8 cellular contexts compared by ENCODE assay signal in genomic region chr14:64937821-64938193, GRCh38. TPM values are rescaled to one million over a fixed set of nuclear protein-coding genes. Genes with fewer than 3 reads are reported as not detected.
DNase-seq lines count a peak whose midpoint lies in the region; ATAC-seq and TF ChIP-seq lines count a peak whose summit lies in the region.

No MANE protein-coding gene starts in this region.

- H3K4me1 ChIP-seq in HCT116 (ENCODE audit: control insufficient read depth in 1 of 2, insufficient read depth in 2 of 2, low read length in 2 of 2) = no peaks in the 10 kb centered on the region

- peaks cover 27% of the 10 kb centered on the region for H3K36me3 Mint-ChIP-seq in activated CD8-positive, alpha-beta memory T cell treated with anti-CD3 and anti-CD28 coated beads, Interleukin-2, amount 10 ng/mL, durations not matched to agents 7 days and 5 days
- peaks cover 25% of the 10 kb centered on the region for H3K36me3 Mint-ChIP-seq in mesothelial cell of epicardium

- RAD21 ChIA-PET in HCT116 (lab: Charles Lee; ENCODE audit: low non-redundant PET in 1 of 2, low total read pairs in 2 of 2, uncharacterized antibody in 2 of 2, unreplicated experiment in 2 of 2) = no interaction called here

- H2AFZ ChIP-seq in HCT116 (ENCODE audit: low read depth, low read length, poor library complexity, severe bottlenecking) = no peak overlapping the region

- H3K9me2 ChIP-seq in HCT116 (ENCODE audit: insufficient read depth) = no peaks in the 10 kb centered on the region

- DNase-seq in ACHN (peak; percentile 40), HCT116 (ENCODE audit: low read depth, low spot score) (no peak), amniotic epithelial cell (ENCODE audit: low read depth) (peak; percentile 19), left lobe of liver (ENCODE audit: low spot score) (no peak), HUDEP-2 (lab: John Stamatoyannopoulos, UW; ENCODE audit: unreplicated experiment in 76 of 76) (no peak), NCI-H1694 (lab: John Stamatoyannopoulos, UW) (no peak), mesothelial cell of epicardium (ENCODE audit: low spot score in 2 of 2, unreplicated experiment in 2 of 2) (no peak)
- no peak for DNase-seq in activated CD8-positive, alpha-beta memory T cell treated with anti-CD3 and anti-CD28 coated beads, Interleukin-2, amount 10 ng/mL, durations not matched to agents 7 days and 5 days

- intact Hi-C loops in HCT116 (cut with micrococcal nuclease) = no loop called here

- in situ Hi-C loops in ACHN (cut with HindIII; ENCODE audit: low pct_ligation_motif_present, low pct_unique_long_range_greater_than_20kb, low sequenced_read_pairs) = no loop called here

- no TSS peak for BruUV-seq in HCT116 (replicated peaks; lab: Mats Ljungman, UMichigan)

- no peaks in the 10 kb centered on the region for H3K9me3 ChIP-seq in HCT116 (ENCODE audit: control insufficient read depth in 1 of 2, insufficient read depth in 1 of 2, low read depth in 1 of 2, low read length in 2 of 2)

- POLR2A ChIA-PET in HCT116 (lab: Charles Lee) = no interaction called here

- no peaks in the 10 kb centered on the region; the same call in 1 of the 2 replicates for H3K79me2 ChIP-seq in HCT116 (ENCODE audit: insufficient read depth, low read length)

- no peaks in the 10 kb centered on the region for H3K9me3 Mint-ChIP-seq in activated CD8-positive, alpha-beta memory T cell treated with anti-CD3 and anti-CD28 coated beads, Interleukin-2, amount 10 ng/mL, durations not matched to agents 7 days and 5 days (ENCODE audit: low read depth)
- no peaks in the 10 kb centered on the region for H3K9me3 Mint-ChIP-seq in mesothelial cell of epicardium

- H3K27ac ChIP-seq in HCT116 (ENCODE audit: low read depth, low read length) = no peak overlapping the region

- peak; percentile 46; the same call in 1 of the 2 replicates for TF ChIP-seq RAD21 in HCT116 (IDR thresholded peaks at IDR 0.05; ENCODE audit: low read depth)

- no peaks in the 10 kb centered on the region for H3K27me3 Mint-ChIP-seq in activated CD8-positive, alpha-beta memory T cell treated with anti-CD3 and anti-CD28 coated beads, Interleukin-2, amount 10 ng/mL, durations not matched to agents 7 days and 5 days
- H3K27me3 Mint-ChIP-seq in mesothelial cell of epicardium (ENCODE audit: low read depth) = no peaks in the 10 kb centered on the region

- H3K4me1 Mint-ChIP-seq in activated CD8-positive, alpha-beta memory T cell treated with anti-CD3 and anti-CD28 coated beads, Interleukin-2, amount 10 ng/mL, durations not matched to agents 7 days and 5 days = peaks cover 22% of the 10 kb centered on the region
- H3K4me1 Mint-ChIP-seq in mesothelial cell of epicardium = peaks cover 32% of the 10 kb centered on the region

- no peak overlapping the region for H3K9ac ChIP-seq in HCT116 (ENCODE audit: low read length)

- ATAC-seq in HCT116 = peak; percentile 72
- peak; percentile 50 for ATAC-seq in left lobe of liver
- no peak for ATAC-seq in activated CD8-positive, alpha-beta memory T cell treated with anti-CD3 and anti-CD28 coated beads, Interleukin-2, amount 10 ng/mL, durations not matched to agents 7 days and 5 days

- peaks cover 9% of the 10 kb centered on the region in 2 experiments; a peak in 2 of 4 replicates for H3K36me3 ChIP-seq in HCT116 (ENCODE audit: control insufficient read depth in 1 of 2, insufficient read depth in 2 of 2, low read length in 2 of 2)

- no peaks in the 10 kb centered on the region for H3K27me3 ChIP-seq in HCT116 (ENCODE audit: insufficient read depth, low read length)

- no peak for TF ChIP-seq POLR2A in HCT116 (IDR thresholded peaks at IDR 0.05; ENCODE audit: borderline replicate concordance, extremely low read depth, insufficient read depth, insufficient read length)

- H3K4me3 ChIP-seq in HCT116 (replicated peaks in 1 of 2; ENCODE audit: low read depth in 1 of 2, low read length in 2 of 2) = no peak overlapping the region

- CTCF ChIA-PET in HCT116 (lab: Charles Lee) = no interaction called here
- CTCF ChIA-PET in activated CD8-positive, alpha-beta memory T cell treated with anti-CD3 and anti-CD28 coated beads, Interleukin-2, amount 10 ng/mL, durations not matched to agents 7 days and 5 days (lab: Charles Lee) = interaction anchor here (1.2 kb wide), 1 partner anchor 12 kb away, joined by 4 read pairs; no protein-coding TSS in a partner anchor

- no peak overlapping the region for H3K27ac Mint-ChIP-seq in activated CD8-positive, alpha-beta memory T cell treated with anti-CD3 and anti-CD28 coated beads, Interleukin-2, amount 10 ng/mL, durations not matched to agents 7 days and 5 days
- no peak overlapping the region for H3K27ac Mint-ChIP-seq in mesothelial cell of epicardium

- TF ChIP-seq CTCF in HCT116 (IDR thresholded peaks at IDR 0.05 in 2 of 3, conservative IDR thresholded peaks at IDR 0.05 in 1 of 3; ENCODE audit: borderline replicate concordance in 1 of 3, insufficient read depth in 1 of 3, low read depth in 2 of 3, low read length in 2 of 3) (peak; percentile 18 to 52 (median 30); a peak in 3 of 6 replicates), mesothelial cell of epicardium (IDR thresholded peaks at IDR 0.05; ENCODE audit: unreplicated experiment) (no peak)

- no peak overlapping the region for H3K4me3 Mint-ChIP-seq in activated CD8-positive, alpha-beta memory T cell treated with anti-CD3 and anti-CD28 coated beads, Interleukin-2, amount 10 ng/mL, durations not matched to agents 7 days and 5 days
- no peak overlapping the region for H3K4me3 Mint-ChIP-seq in mesothelial cell of epicardium

- no peaks in the 10 kb centered on the region for H4K20me1 ChIP-seq in HCT116 (ENCODE audit: insufficient read depth)

- H3K4me2 ChIP-seq in HCT116 (ENCODE audit: low read length) = no peak overlapping the region

TF ChIP-seq in HCT116, 20 proteins besides CTCF, POLR2A, EP300 and RAD21:
- TF ChIP-seq YY1 (IDR thresholded peaks at IDR 0.05; ENCODE audit: extremely low read depth, insufficient replicate concordance, low read depth, low read length) = no peak
- TF ChIP-seq MAX (IDR thresholded peaks at IDR 0.05) = no peak

RNA-seq across cellular contexts. Expression of gene GPX2, which starts 4.7 kb away (rescaled TPM):
- total RNA-seq in HCT116 (2021; ENCODE audit: unreplicated experiment) (0.61 TPM), left lobe of liver (292 TPM), mesothelial cell of epicardium (0.58 to 0.63 TPM (median 0.61 TPM) in 3 replicates)
- polyA plus RNA-seq in HCT116 (2012) = 0.10 and 0.22 TPM in 2 replicates
- total RNA-seq in activated CD8-positive, alpha-beta memory T cell treated with anti-CD3 and anti-CD28 coated beads, Interleukin-2, amount 10 ng/mL, durations not matched to agents 7 days and 5 days = not detected

RNA-seq across cellular contexts. Expression of gene CHURC1, which starts 23.6 kb away (rescaled TPM):
- total RNA-seq in HCT116 (2021; ENCODE audit: unreplicated experiment) (47.5 TPM), left lobe of liver (25.2 TPM), mesothelial cell of epicardium (43.5 to 45.8 TPM (median 45.1 TPM) in 3 replicates)
- polyA plus RNA-seq in HCT116 (2012) = 23.0 and 27.3 TPM in 2 replicates
- 10 to 100 TPM; 49.3 to 57.9 TPM for total RNA-seq in activated CD8-positive, alpha-beta memory T cell treated with anti-CD3 and anti-CD28 coated beads, Interleukin-2, amount 10 ng/mL, durations not matched to agents 7 days and 5 days

RNA-seq across cellular contexts. Expression of gene RAB15, which starts 34.3 kb away (rescaled TPM):
- total RNA-seq in HCT116 (2021; ENCODE audit: unreplicated experiment) = 3.3 TPM
- polyA plus RNA-seq in HCT116 (2012) = 5.5 and 5.7 TPM in 2 replicates
- total RNA-seq in left lobe of liver = 6.8 TPM
- 1 to 10 TPM; 2.1 to 2.3 TPM for total RNA-seq in activated CD8-positive, alpha-beta memory T cell treated with anti-CD3 and anti-CD28 coated beads, Interleukin-2, amount 10 ng/mL, durations not matched to agents 7 days and 5 days
- total RNA-seq in mesothelial cell of epicardium = 23.1 to 25.0 TPM (median 24.5 TPM) in 3 replicates

RNA-seq across cellular contexts. Expression of gene FNTB, which starts 48.9 kb away (rescaled TPM):
- total RNA-seq in HCT116 (2021; ENCODE audit: unreplicated experiment) = 26.7 TPM
- 27.5 and 28.0 TPM in 2 replicates for polyA plus RNA-seq in HCT116 (2012)
- 9.9 TPM for total RNA-seq in left lobe of liver
- 10 to 100 TPM; 15.0 to 15.6 TPM for total RNA-seq in activated CD8-positive, alpha-beta memory T cell treated with anti-CD3 and anti-CD28 coated beads, Interleukin-2, amount 10 ng/mL, durations not matched to agents 7 days and 5 days
- 37.5 to 47.6 TPM (median 45.7 TPM) in 3 replicates for total RNA-seq in mesothelial cell of epicardium

RNA-seq across cellular contexts. Expression of gene SPTB, which starts 58.1 kb away (rescaled TPM):
- 4.2 TPM for total RNA-seq in HCT116 (2021; ENCODE audit: unreplicated experiment)
- 4.2 TPM in 2 replicates for polyA plus RNA-seq in HCT116 (2012)
- 0.35 TPM for total RNA-seq in left lobe of liver
- not detected for total RNA-seq in activated CD8-positive, alpha-beta memory T cell treated with anti-CD3 and anti-CD28 coated beads, Interleukin-2, amount 10 ng/mL, durations not matched to agents 7 days and 5 days
- 8.1 to 9.0 TPM (median 8.9 TPM) in 3 replicates for total RNA-seq in mesothelial cell of epicardium

Comparison
In these comparisons a context has a peak if more than half of its experiments do, and no peak if none do; other contexts are left out.
1. DNase-seq: peak in ACHN (single experiment) and amniotic epithelial cell (single experiment); none in HCT116 (single experiment), left lobe of liver (single experiment), activated CD8-positive, alpha-beta memory T cell treated with anti-CD3 and anti-CD28 coated beads, Interleukin-2, amount 10 ng/mL, durations not matched to agents 7 days and 5 days (single experiment), HUDEP-2 (0 of 76), NCI-H1694 (single experiment) and mesothelial cell of epicardium (0 of 2).
2. RNA of gene GPX2, which starts 4.7 kb away (total RNA-seq): 292 TPM in left lobe of liver (single experiment); 0.58 to 0.63 TPM in mesothelial cell of epicardium, 0.61 TPM in HCT116 (single experiment) and not detected in activated CD8-positive, alpha-beta memory T cell treated with anti-CD3 and anti-CD28 coated beads, Interleukin-2, amount 10 ng/mL, durations not matched to agents 7 days and 5 days; every median in the first group is over 100 times any median in the second.